18 cellular contexts compared by ENCODE assay signal in the genomic region with DNA sequence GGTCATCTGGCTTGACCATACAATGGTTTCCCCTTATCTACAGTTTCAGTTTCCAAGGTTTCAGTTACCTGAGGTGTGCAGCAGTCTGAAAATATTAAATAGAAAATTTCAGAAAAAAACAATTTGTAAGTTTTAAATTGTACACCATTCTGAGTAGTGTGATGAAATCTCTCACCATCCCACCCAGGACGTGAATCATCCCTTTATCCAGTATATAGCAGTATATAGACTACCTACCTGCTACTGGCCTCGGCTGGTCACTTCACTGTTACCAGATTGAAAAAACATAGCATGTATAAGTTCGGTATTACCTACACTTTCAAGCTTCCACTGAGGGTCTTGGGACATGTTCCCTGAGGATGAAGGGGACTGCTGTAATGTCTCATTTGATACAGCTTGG.
"Had no signal": no experiment of that assay in that cellular context is flagged by ENCODE, and none has a peak within 500 bp of the region (broad histone marks: within the 10 kb centered on the region; RNA-seq: fewer than 3 reads in every experiment).

No MANE protein-coding gene starts in this region.

- H3K4me3 ChIP-seq: body of pancreas, heart right ventricle, left lung, mucosa of descending colon, thoracic aorta had no signal

- H3K27ac ChIP-seq: heart right ventricle, left lung, neutrophil, parathyroid adenoma, thoracic aorta had no signal

- H3K27me3 Mint-ChIP-seq: activated T-cell treated with anti-CD3 and anti-CD28 coated beads, Interleukin-2, amount 50 U/mL, for 24 hours; central memory CD8-positive, alpha-beta T cell; naive thymus-derived CD8-positive, alpha-beta T cell had no signal

- H3K4me3 Mint-ChIP-seq: activated T-cell treated with anti-CD3 and anti-CD28 coated beads, Interleukin-2, amount 50 U/mL, for 24 hours; central memory CD8-positive, alpha-beta T cell had no signal

- H3K9ac ChIP-seq: parathyroid adenoma had no signal

- H3K36me3 ChIP-seq: neutrophil, thoracic aorta had no signal

- ATAC-seq: body of pancreas; heart right ventricle; left lung; mucosa of descending colon; naive thymus-derived CD8-positive, alpha-beta T cell had no signal

- H3K27me3 ChIP-seq: body of pancreas, heart right ventricle, left lung, neutrophil had no signal

- H3K9me3 ChIP-seq: body of pancreas, left lung, mucosa of descending colon, neutrophil, thoracic aorta had no signal

- DNase-seq: activated CD4-positive, alpha-beta T cell treated with anti-CD3 and anti-CD28 coated beads, Interleukin-2, amount 50 U/mL, for 48 hours; activated effector memory CD4-positive, alpha-beta T cell treated with anti-CD3 and anti-CD28 coated beads, Interleukin-2, amount 50 U/mL, for 16 hours; activated T-cell treated with anti-CD3 and anti-CD28 coated beads, Interleukin-2, amount 50 U/mL, for 24 hours; amygdala; body of pancreas; cortex of kidney; effector CD4-positive, alpha-beta T cell; heart right ventricle; left lung; mucosa of descending colon; naive thymus-derived CD8-positive, alpha-beta T cell; stimulated activated CD4-positive, alpha-beta T cell treated with anti-CD3 and anti-CD28 coated beads, Interleukin-12 subunit alpha, Interleukin-12 subunit beta, amount 100 ng/mL, for 4 hours; stimulated activated CD4-positive, alpha-beta T cell treated with anti-CD3 and anti-CD28 coated beads, Interleukin-2, amount 100 ng/mL, for 24 hours had no signal

- H2AFZ ChIP-seq: parathyroid adenoma had no signal

- H3K27ac Mint-ChIP-seq: activated naive CD4-positive, alpha-beta T cell treated with anti-CD3 and anti-CD28 coated beads, Interleukin-2, amount 50 U/mL, for 72 hours; activated T-cell treated with anti-CD3 and anti-CD28 coated beads, Interleukin-2, amount 50 U/mL, for 24 hours; naive thymus-derived CD8-positive, alpha-beta T cell had no signal

- H3K9me3 Mint-ChIP-seq: activated naive CD4-positive, alpha-beta T cell treated with anti-CD3 and anti-CD28 coated beads, Interleukin-2, amount 50 U/mL, for 72 hours; activated T-cell treated with anti-CD3 and anti-CD28 coated beads, Interleukin-2, amount 50 U/mL, for 24 hours; central memory CD8-positive, alpha-beta T cell; naive thymus-derived CD8-positive, alpha-beta T cell had no signal
